ENCODE assay signal across 17 cellular contexts in genomic region chr10:121307411-121307980, GRCh38.
DNase-seq lines count a peak whose midpoint lies in the region; ATAC-seq, FAIRE-seq and TF ChIP-seq lines count a peak whose summit lies in the region.
"Had no signal": no experiment of that assay in that cellular context is flagged by ENCODE, and none has a peak within 500 bp of the region (broad histone marks: within the 10 kb centered on the region; RNA-seq: fewer than 3 reads in every experiment).

No MANE protein-coding gene starts in this region.

- H3K27me3 ChIP-seq in bronchial epithelial cell (ENCODE audit: control insufficient read depth, insufficient read depth, low read length) (no peaks in the 10 kb centered on the region), foreskin keratinocyte (no peaks in the 10 kb centered on the region), small intestine (ENCODE audit: control insufficient read depth in 2 of 2, insufficient read depth in 2 of 2, low read length in 2 of 2) (no peaks in the 10 kb centered on the region)

- H3K4me1 ChIP-seq in foreskin keratinocyte (peaks cover 52% of the 10 kb centered on the region), small intestine (ENCODE audit: control insufficient read depth in 2 of 2, insufficient read depth in 1 of 2, low read depth in 1 of 2, low read length in 1 of 2) (no peaks in the 10 kb centered on the region)

- peak; percentile 88 for ATAC-seq in foreskin keratinocyte

- H3K27ac ChIP-seq in foreskin keratinocyte (peak overlapping the region; percentile 71), small intestine (ENCODE audit: low read depth in 1 of 2, low read length in 1 of 2) (no peak overlapping the region)

- H3K9me3 ChIP-seq in small intestine (ENCODE audit: control insufficient read depth, low read depth) = no peaks in the 10 kb centered on the region

- H3K36me3 ChIP-seq in bronchial epithelial cell (ENCODE audit: control insufficient read depth, insufficient read depth, low read length) = no peaks in the 10 kb centered on the region
- no peaks in the 10 kb centered on the region for H3K36me3 ChIP-seq in small intestine (ENCODE audit: control insufficient read depth in 2 of 2, insufficient read depth in 2 of 2, low read length in 2 of 2)

- H3K4me3 ChIP-seq in bronchial epithelial cell (ENCODE audit: low read depth, low read length) (no peak overlapping the region), small intestine (ENCODE audit: low read depth in 1 of 2, low read length in 2 of 2) (no peak overlapping the region)

- DNase-seq in M059J (ENCODE audit: low read depth) (peak; percentile 38), bronchial epithelial cell (ENCODE audit: low read depth) (peak; percentile 96), foreskin keratinocyte (peak; percentile 90 to 96), renal cortical epithelial cell (ENCODE audit: low read depth) (peak; percentile 41), small intestine (no peak), RKO (ENCODE audit: low spot score) (no peak), superior temporal gyrus (ENCODE audit: extremely low spot score) (no peak)
- DNase-seq: C1 segment of cervical spinal cord; CD4-positive, alpha-beta T cell; DMS79 treated with DMSO at 0.1 percent for 48 hours; EL; GOT3; H9; IMR-90 had no signal

- 79 to 88% (median 81%) methylated on average over 3 of the region's 3 CpGs for WGBS in small intestine, 3 donors

- TF ChIP-seq CTCF in bronchial epithelial cell (IDR thresholded peaks at IDR 0.05; ENCODE audit: insufficient read depth, low read length, severe bottlenecking) (no peak), foreskin keratinocyte (conservative IDR thresholded peaks at IDR 0.05) (no peak)

- FAIRE-seq in bronchial epithelial cell (lab: Jason Lieb, UNC) (peak; percentile 75), small intestine (lab: Jason Lieb, UNC) (no peak)
- FAIRE-seq: A204.1, G401.6, GM12891 had no signal

Comparison
In these comparisons a context has a peak if more than half of its experiments do, and no peak if none do; other contexts are left out.
1. DNase-seq: peak in M059J (single experiment), bronchial epithelial cell (single experiment), foreskin keratinocyte (2 of 2) and renal cortical epithelial cell (single experiment); none in small intestine (single experiment), RKO (single experiment) and superior temporal gyrus (single experiment).